ENCODE assay signal across 12 cellular contexts in the genomic region with DNA sequence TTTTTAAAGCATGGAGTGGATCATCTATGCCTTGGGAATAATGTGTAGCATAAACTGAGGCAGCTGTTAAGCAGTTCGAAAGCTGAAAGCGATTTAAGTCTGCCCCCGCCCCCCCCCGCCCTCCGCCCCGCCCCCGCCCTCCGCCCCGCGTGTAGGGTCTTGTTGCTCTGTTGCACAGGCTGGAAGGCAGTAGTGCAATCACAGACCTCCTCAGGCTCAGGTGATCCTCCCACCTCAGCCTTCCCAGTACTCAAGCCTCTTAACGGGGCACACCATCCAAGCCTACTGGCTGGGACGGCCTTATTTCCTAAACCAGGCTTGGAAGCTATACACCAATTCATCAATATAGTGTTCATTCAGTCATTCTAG. TPM values are rescaled to one million over a fixed set of nuclear protein-coding genes. Genes with fewer than 3 reads are reported as not detected.
DNase-seq lines count a peak whose midpoint lies in the region; ATAC-seq and TF ChIP-seq lines count a peak whose summit lies in the region.
"Had no signal": no experiment of that assay in that cellular context is flagged by ENCODE, and none has a peak within 500 bp of the region (broad histone marks: within the 10 kb centered on the region; RNA-seq: fewer than 3 reads in every experiment).

No MANE protein-coding gene starts in this region.

- H3K27ac ChIP-seq in trophoblast cell (ENCODE audit: low read depth, low read length), result no peak overlapping the region

- no peak overlapping the region for H2BK120ac ChIP-seq in trophoblast cell (ENCODE audit: insufficient read depth, low read length, poor library complexity)

- no peaks in the 10 kb centered on the region for H3K36me3 ChIP-seq in trophoblast cell (ENCODE audit: control insufficient read depth in 1 of 2, insufficient read depth in 2 of 2, low read length in 2 of 2)

- H3K23ac ChIP-seq in trophoblast cell (ENCODE audit: low read length), result no peak overlapping the region

- WGBS in trophoblast cell (ENCODE audit: extremely low coverage, insufficient coverage, insufficient read length), result no CpG with 5 or more reads among the region's 12 CpGs

- no peak for TF ChIP-seq CTCF in AG10803 (conservative IDR thresholded peaks at IDR 0.05; ENCODE audit: low read length)
- no peak for TF ChIP-seq CTCF in fibroblast of pulmonary artery (IDR thresholded peaks at IDR 0.05; ENCODE audit: low read length, missing control alignments)

- H3K14ac ChIP-seq in trophoblast cell (ENCODE audit: low read length), result no peak overlapping the region

- no peak overlapping the region for H3K4ac ChIP-seq in trophoblast cell (ENCODE audit: low read depth, low read length)

- no peak overlapping the region for H2BK12ac ChIP-seq in trophoblast cell (ENCODE audit: low read length)

- H4K12ac ChIP-seq in trophoblast cell (ENCODE audit: low read depth, low read length), result no peak overlapping the region

- no peak for DNase-seq in AG10803 (ENCODE audit: low read depth)
- DNase-seq in NCI-H82 (lab: John Stamatoyannopoulos, UW), result peak; percentile 82
- DNase-seq in fibroblast of pulmonary artery (ENCODE audit: low read depth), result no peak
- no peak for DNase-seq in trophoblast cell
- DNase-seq in effector CD4-positive, alpha-beta T cell, result no peak
- no peak for DNase-seq in iPS-NIHi7 (ENCODE audit: extremely low spot score)
- no peak for DNase-seq in iPS-NIHi11 (ENCODE audit: low spot score)
- DNase-seq: CD4-positive, alpha-beta T cell; NCI-H446 treated with DMSO at 0.1 percent for 48 hours; T-helper 17 cell had no signal

- H3K27me3 ChIP-seq in trophoblast cell (ENCODE audit: insufficient read depth, low read length), result no peaks in the 10 kb centered on the region

- H3K9me3 ChIP-seq in trophoblast cell (ENCODE audit: insufficient read depth, low read depth, low read length), result no peaks in the 10 kb centered on the region

- no peak overlapping the region for H4K8ac ChIP-seq in trophoblast cell (ENCODE audit: low read depth, low read length)

- H3K4me3 ChIP-seq in AG10803 (ENCODE audit: low read length) (peak overlapping the region; percentile 61), fibroblast of pulmonary artery (replicated peaks; ENCODE audit: low read depth, low read length) (peak overlapping the region; percentile 57), trophoblast cell (ENCODE audit: low read depth, low read length) (no peak overlapping the region)

- peaks cover 8% of the 10 kb centered on the region in 2 experiments for H3K4me1 ChIP-seq in trophoblast cell (ENCODE audit: control insufficient read depth in 1 of 2, insufficient read depth in 2 of 2, low read length in 2 of 2)

- peaks cover 7% of the 10 kb centered on the region for H3K79me1 ChIP-seq in trophoblast cell (ENCODE audit: low read length)

- no peak overlapping the region for H4K91ac ChIP-seq in trophoblast cell (ENCODE audit: low read depth, low read length)

- ATAC-seq in HG03135 (IDR thresholded peaks at IDR 0.05; ENCODE audit: unreplicated experiment), result no peak
- ATAC-seq: stimulated activated memory B cell treated with anti-CD40 and anti-IgM and Interleukin-4, amounts not matched to agents 10 μg/mL and 1 μg/mL and 100 μg/mL, for 72 hours; T-helper 17 cell had no signal

- no peak overlapping the region for H2AFZ ChIP-seq in trophoblast cell (ENCODE audit: insufficient read depth, low read length, poor library complexity)

- H2AK5ac ChIP-seq in trophoblast cell (ENCODE audit: low read length), result no peak overlapping the region

- no peak overlapping the region for H3K9ac ChIP-seq in trophoblast cell (ENCODE audit: low read length)

- peak overlapping the region; percentile 85 for H3K4me2 ChIP-seq in trophoblast cell (ENCODE audit: low read length)

- no peak overlapping the region for H3K18ac ChIP-seq in trophoblast cell (ENCODE audit: low read length)

- peaks cover 2% of the 10 kb centered on the region for H3K79me2 ChIP-seq in trophoblast cell (ENCODE audit: control insufficient read depth, insufficient read depth, low read length, poor library complexity)

- H2BK5ac ChIP-seq in trophoblast cell (ENCODE audit: low read depth, low read length, poor library complexity), result no peak overlapping the region

RNA-seq across cellular contexts. Expression of a gene that starts 0.9 kb away (rescaled TPM):
- 0.07 and 0.10 TPM in 2 replicates for polyA plus RNA-seq in trophoblast cell (2013)
